Comparison of ENCODE assay signal across 8 cellular contexts in genomic region chr17:82096709-82097186, GRCh38. TPM values are rescaled to one million over a fixed set of nuclear protein-coding genes. Genes with fewer than 3 reads are reported as not detected.
DNase-seq lines count a peak whose midpoint lies in the region; ATAC-seq and TF ChIP-seq lines count a peak whose summit lies in the region.

No MANE protein-coding gene starts in this region.

- no peak for ATAC-seq in SK-N-SH treated with all-trans-retinoic acid at 6 μM for 48 hours

- no peak for TF ChIP-seq RAD21 in SK-N-SH (IDR thresholded peaks at IDR 0.05; ENCODE audit: low read length)

- TF ChIP-seq EP300 in SK-N-SH (IDR thresholded peaks at IDR 0.05; ENCODE audit: borderline replicate concordance in 1 of 2, low read depth in 1 of 2, low read length in 1 of 2), result no peak
- TF ChIP-seq EP300 in stomach (IDR thresholded peaks at IDR 0.05), result no peak

- H3K9me3 ChIP-seq in SK-N-SH (no peaks in the 10 kb centered on the region), iPS-20b (ENCODE audit: insufficient read depth, low read depth, low read length) (no peaks in the 10 kb centered on the region), stomach (no peaks in the 10 kb centered on the region)

- H3K36me3 ChIP-seq in SK-N-SH (replicated peaks in 1 of 2; ENCODE audit: control insufficient read depth in 1 of 2, insufficient read depth in 2 of 2, low read length in 1 of 2), result peaks cover 20 to 41% of the 10 kb centered on the region in 2 experiments
- peaks cover 44% of the 10 kb centered on the region for H3K36me3 ChIP-seq in iPS-20b (ENCODE audit: insufficient read depth, low read depth, low read length)
- peaks cover 41 to 47% (median 45%) of the 10 kb centered on the region in 4 donors for H3K36me3 ChIP-seq in stomach

- H3K27me3 ChIP-seq in SK-N-SH (ENCODE audit: insufficient read depth), result no peaks in the 10 kb centered on the region
- no peaks in the 10 kb centered on the region for H3K27me3 ChIP-seq in iPS-20b (ENCODE audit: insufficient read depth, low read length)
- H3K27me3 ChIP-seq in stomach, result no peaks in the 10 kb centered on the region

- H3K9ac ChIP-seq in SK-N-SH, result peak overlapping the region; percentile 88
- peak overlapping the region; percentile 84 for H3K9ac ChIP-seq in iPS-20b (ENCODE audit: low read depth, low read length)

- H3K27ac ChIP-seq in SK-N-SH (ENCODE audit: low read depth in 2 of 2, low read length in 1 of 2) (peak overlapping the region; percentile 77 to 94), iPS-20b (ENCODE audit: low read length) (no peak overlapping the region), stomach (peak overlapping the region; percentile 91 to 99 (median 97))

- peaks cover 39% of the 10 kb centered on the region for H3K79me2 ChIP-seq in SK-N-SH (ENCODE audit: insufficient read depth)

- H3K9me3 Mint-ChIP-seq in activated naive CD8-positive, alpha-beta T cell treated with anti-CD3 and anti-CD28 coated beads for 36 hours, result no peaks in the 10 kb centered on the region

- H3K36me3 Mint-ChIP-seq in activated naive CD8-positive, alpha-beta T cell treated with anti-CD3 and anti-CD28 coated beads for 36 hours, result peaks cover 12% of the 10 kb centered on the region

- peak overlapping the region; percentile 63 for H3K27ac Mint-ChIP-seq in activated naive CD8-positive, alpha-beta T cell treated with anti-CD3 and anti-CD28 coated beads for 36 hours

- peaks cover 9% of the 10 kb centered on the region for H3K4me1 Mint-ChIP-seq in activated naive CD8-positive, alpha-beta T cell treated with anti-CD3 and anti-CD28 coated beads for 36 hours

- H3K4me1 ChIP-seq in SK-N-SH (ENCODE audit: control insufficient read depth in 1 of 2, insufficient read depth in 2 of 2, low read depth in 1 of 2, low read length in 1 of 2), result peaks cover 21 to 42% of the 10 kb centered on the region in 2 experiments
- H3K4me1 ChIP-seq in iPS-20b (ENCODE audit: insufficient read depth, low read length), result peaks cover 8% of the 10 kb centered on the region; the same call in 1 of the 2 replicates
- H3K4me1 ChIP-seq in stomach, result peaks cover 39 to 61% (median 55%) of the 10 kb centered on the region in 4 donors

- H3K9me2 ChIP-seq in SK-N-SH, result no peaks in the 10 kb centered on the region

- TF ChIP-seq CTCF in SK-N-SH (IDR thresholded peaks at IDR 0.05) (no peak), stomach (IDR thresholded peaks at IDR 0.05) (no peak)

- peaks cover 23% of the 10 kb centered on the region for H4K20me1 ChIP-seq in SK-N-SH (ENCODE audit: insufficient read depth)

- POLR2A ChIA-PET in SK-N-SH (lab: Yijun Ruan, JAX), result interaction anchor here (0.8 to 2.2 kb wide), 2 partner anchors 10 to 17 kb away, joined by 3 to 5 read pairs; no protein-coding TSS in a partner anchor

- peak overlapping the region; percentile 100 for H3K4me2 ChIP-seq in SK-N-SH

- WGBS in SK-N-SH (ENCODE audit: low lambda C conversion rate), result 32% methylated on average over 5 of the region's 8 CpGs
- 21 to 59% (median 37%) methylated on average over 4 to 8 of the region's 8 CpGs for WGBS in stomach, 5 donors

- no peak for TF ChIP-seq POLR2A in stomach (IDR thresholded peaks at IDR 0.05)

- DNase-seq in SK-N-SH, result no peak
- no peak for DNase-seq in activated naive CD8-positive, alpha-beta T cell treated with anti-CD3 and anti-CD28 coated beads for 36 hours
- DNase-seq in stomach, result no peak
- no peak for DNase-seq in D341Med (ENCODE audit: low spot score)
- no peak for DNase-seq in stimulated activated CD8-positive, alpha-beta memory T cell treated with anti-CD3 and anti-CD28 coated beads, Interleukin-4, amount 100 ng/mL, for 48 hours
- DNase-seq in HK-2 (ENCODE audit: unreplicated experiment), result no peak

- H3F3A ChIP-seq in SK-N-SH (replicated peaks; ENCODE audit: insufficient read depth), result peaks cover 12% of the 10 kb centered on the region

- H3K4me3 ChIP-seq in SK-N-SH (ENCODE audit: low read depth in 2 of 2, low read length in 1 of 2) (peak overlapping the region; percentile 86 to 94), iPS-20b (ENCODE audit: low read length) (peak overlapping the region; percentile 87), stomach (peak overlapping the region; percentile 81 to 91 (median 88))

- peak overlapping the region; percentile 79 for H3K4me3 Mint-ChIP-seq in activated naive CD8-positive, alpha-beta T cell treated with anti-CD3 and anti-CD28 coated beads for 36 hours

- CTCF ChIA-PET in SK-N-SH (lab: Yijun Ruan, JAX), result interaction anchor here (1.5 to 2.6 kb wide), 5 partner anchors 10 to 84 kb away, joined by 4 to 15 read pairs (median 7); partner anchors contain the start of gene RAC3

- H3K27me3 Mint-ChIP-seq in activated naive CD8-positive, alpha-beta T cell treated with anti-CD3 and anti-CD28 coated beads for 36 hours, result no peaks in the 10 kb centered on the region

- no peak overlapping the region for H2AFZ ChIP-seq in SK-N-SH (ENCODE audit: low read depth)

- intact Hi-C loops in stomach (cut with DNase I; ENCODE audit: low total_unique reads), result no loop called here

TF ChIP-seq in SK-N-SH, 30 proteins besides CTCF, POLR2A, EP300 and RAD21 (continues in another document):
- no peak for TF ChIP-seq POLR2AphosphoS5 (IDR thresholded peaks at IDR 0.05; ENCODE audit: low read depth, low read length)
- no peak for TF ChIP-seq ELF1 (IDR thresholded peaks at IDR 0.05)
- no peak for TF ChIP-seq TAF1 (IDR thresholded peaks at IDR 0.05; ENCODE audit: borderline replicate concordance, low read depth, low read length)

TF ChIP-seq in SK-N-SH treated with all-trans-retinoic acid at 6 μM for 48 hours, 23 proteins besides CTCF, POLR2A, EP300 and RAD21:
- no peak for TF ChIP-seq PPARA (CRISPR knock-in tag; IDR thresholded peaks at IDR 0.05; ENCODE audit: borderline replicate concordance)
- no peak for TF ChIP-seq TOX (CRISPR knock-in tag; IDR thresholded peaks at IDR 0.05; ENCODE audit: borderline replicate concordance)
- no peak for TF ChIP-seq BACH2 (CRISPR knock-in tag; IDR thresholded peaks at IDR 0.05; ENCODE audit: borderline replicate concordance)
- TF ChIP-seq, protein P1, sequence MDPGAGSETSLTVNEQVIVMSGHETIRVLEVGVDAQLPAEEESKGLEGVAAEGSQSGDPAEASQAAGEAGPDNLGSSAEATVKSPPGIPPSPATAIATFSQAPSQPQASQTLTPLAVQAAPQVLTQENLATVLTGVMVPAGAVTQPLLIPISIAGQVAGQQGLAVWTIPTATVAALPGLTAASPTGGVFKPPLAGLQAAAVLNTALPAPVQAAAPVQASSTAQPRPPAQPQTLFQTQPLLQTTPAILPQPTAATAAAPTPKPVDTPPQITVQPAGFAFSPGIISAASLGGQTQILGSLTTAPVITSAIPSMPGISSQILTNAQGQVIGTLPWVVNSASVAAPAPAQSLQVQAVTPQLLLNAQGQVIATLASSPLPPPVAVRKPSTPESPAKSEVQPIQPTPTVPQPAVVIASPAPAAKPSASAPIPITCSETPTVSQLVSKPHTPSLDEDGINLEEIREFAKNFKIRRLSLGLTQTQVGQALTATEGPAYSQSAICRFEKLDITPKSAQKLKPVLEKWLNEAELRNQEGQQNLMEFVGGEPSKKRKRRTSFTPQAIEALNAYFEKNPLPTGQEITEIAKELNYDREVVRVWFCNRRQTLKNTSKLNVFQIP (CRISPR knock-in tag; IDR thresholded peaks at IDR 0.05; ENCODE audit: borderline replicate concordance, low read depth), result no peak
- no peak for TF ChIP-seq CSDC2 (CRISPR knock-in tag; IDR thresholded peaks at IDR 0.05)

RNA-seq across cellular contexts. Expression of gene FASN, which starts 1.3 kb away (rescaled TPM):
- 28.1 and 55.1 TPM in 2 replicates for polyA plus RNA-seq in SK-N-SH (2012; rRNA removed)
- polyA plus RNA-seq in SK-N-SH (2012; cell fraction: cytosol; rRNA removed), result 15.2 and 34.0 TPM in 2 replicates
- polyA plus RNA-seq in SK-N-SH (2012; cell fraction: nucleus; rRNA removed), result 174 and 219 TPM in 2 replicates
- total RNA-seq in activated naive CD8-positive, alpha-beta T cell treated with anti-CD3 and anti-CD28 coated beads for 36 hours, result 100 to 1,000 TPM; 282 to 287 TPM
- 100 to 1,000 TPM in 3 of 5 donors, 10 to 100 TPM in 2; 22.8 to 268 (median 175) TPM for total RNA-seq in stomach
- polyA plus RNA-seq in stomach, result 10 to 100 TPM; 36.0 to 97.8 (median 53.3) TPM

RNA-seq across cellular contexts. Expression of gene DUS1L, which starts 31.1 kb away (rescaled TPM):
- polyA plus RNA-seq in SK-N-SH (2012; rRNA removed), result 144 and 163 TPM in 2 replicates
- polyA plus RNA-seq in SK-N-SH (2012; cell fraction: cytosol; rRNA removed), result 57.9 and 78.7 TPM in 2 replicates
- 1,198 and 1,537 TPM in 2 replicates for polyA plus RNA-seq in SK-N-SH (2012; cell fraction: nucleus; rRNA removed)
- total RNA-seq in activated naive CD8-positive, alpha-beta T cell treated with anti-CD3 and anti-CD28 coated beads for 36 hours, result 100 to 1,000 TPM; 175 to 190 TPM
- total RNA-seq in stomach, result 100 to 1,000 TPM in 2 of 5 donors, 10 to 100 TPM in 3; 63.2 to 286 (median 94.6) TPM
- polyA plus RNA-seq in stomach, result 100 to 1,000 TPM; 126 to 189 (median 174) TPM

RNA-seq across cellular contexts. Expression of gene GPS1, which starts 45.0 kb away (rescaled TPM):
- polyA plus RNA-seq in SK-N-SH (2012; rRNA removed), result 264 and 272 TPM in 2 replicates
- 79.9 and 147 TPM in 2 replicates for polyA plus RNA-seq in SK-N-SH (2012; cell fraction: cytosol; rRNA removed)
- 584 and 643 TPM in 2 replicates for polyA plus RNA-seq in SK-N-SH (2012; cell fraction: nucleus; rRNA removed)
- total RNA-seq in activated naive CD8-positive, alpha-beta T cell treated with anti-CD3 and anti-CD28 coated beads for 36 hours, result 100 to 1,000 TPM in 1 of 2 experiments, 10 to 100 TPM in 1; 94.2 to 103 TPM
- 100 to 1,000 TPM in 1 of 5 donors, 10 to 100 TPM in 4; 28.0 to 329 (median 86.4) TPM for total RNA-seq in stomach
- polyA plus RNA-seq in stomach, result 100 to 1,000 TPM; 103 to 139 (median 129) TPM

RNA-seq across cellular contexts. Expression of gene RFNG, which starts 45.1 kb away (rescaled TPM):
- polyA plus RNA-seq in SK-N-SH (2012; rRNA removed) (54.4 and 68.6 TPM in 2 replicates), stomach (10 to 100 TPM; 22.5 to 55.2 (median 26.0) TPM)
- 22.9 and 37.2 TPM in 2 replicates for polyA plus RNA-seq in SK-N-SH (2012; cell fraction: cytosol; rRNA removed)
- 329 and 368 TPM in 2 replicates for polyA plus RNA-seq in SK-N-SH (2012; cell fraction: nucleus; rRNA removed)
- 10 to 100 TPM; 13.9 to 14.5 TPM for total RNA-seq in activated naive CD8-positive, alpha-beta T cell treated with anti-CD3 and anti-CD28 coated beads for 36 hours
- total RNA-seq in stomach, result 10 to 100 TPM; 12.5 to 66.5 (median 28.3) TPM

RNA-seq across cellular contexts. Expression of gene DCXR, which starts 59.3 kb away (rescaled TPM):
- polyA plus RNA-seq in SK-N-SH (2012; rRNA removed) (153 and 190 TPM in 2 replicates), stomach (100 to 1,000 TPM; 352 to 403 (median 396) TPM)
- polyA plus RNA-seq in SK-N-SH (2012; cell fraction: cytosol; rRNA removed), result 75.6 and 113 TPM in 2 replicates
- polyA plus RNA-seq in SK-N-SH (2012; cell fraction: nucleus; rRNA removed), result 168 and 433 TPM in 2 replicates
- total RNA-seq in activated naive CD8-positive, alpha-beta T cell treated with anti-CD3 and anti-CD28 coated beads for 36 hours, result 100 to 1,000 TPM in 1 of 2 experiments, 10 to 100 TPM in 1; 93.3 to 104 TPM
- total RNA-seq in stomach, result 100 to 1,000 TPM in 2 of 5 donors, 10 to 100 TPM in 3; 11.1 to 461 (median 100.0) TPM
